Comparison of ENCODE assay signal across 19 cellular contexts in genomic region chr6:112470950-112471349, GRCh38.
A peak's percentile ranks its signal among the peaks of the same experiment; 100 is the strongest.
DNase-seq lines count a peak whose midpoint lies in the region; ATAC-seq and TF ChIP-seq lines count a peak whose summit lies in the region.
"Had no signal": no experiment of that assay in that cellular context is flagged by ENCODE, and none has a peak within 500 bp of the region (broad histone marks: within the 10 kb centered on the region; RNA-seq: fewer than 3 reads in every experiment).

No MANE protein-coding gene starts in this region.

- no peak overlapping the region for H3K4me3 ChIP-seq in BLaER1
- H3K4me3 ChIP-seq in IMR-90 (ENCODE audit: insufficient read depth, low read depth, low read length) = no peak overlapping the region
- H3K4me3 ChIP-seq in body of pancreas = no peak overlapping the region
- H3K4me3 ChIP-seq in trophoblast cell (ENCODE audit: low read depth, low read length) = no peak overlapping the region
- H3K4me3 ChIP-seq: MG63 had no signal

- H3K23ac ChIP-seq in IMR-90 (ENCODE audit: low read depth, low read length) (0 out of 2 replicates have a peak overlapping the region, but pooled peaks have one; percentile 31), trophoblast cell (ENCODE audit: low read length) (no peak overlapping the region)

- H3K27ac ChIP-seq in BLaER1 = no peak overlapping the region
- H3K27ac ChIP-seq in IMR-90 (ENCODE audit: insufficient read depth, low read length) = no peak overlapping the region
- no peak overlapping the region for H3K27ac ChIP-seq in body of pancreas
- H3K27ac ChIP-seq in trophoblast cell (ENCODE audit: low read depth, low read length) = no peak overlapping the region

- H3K79me1 ChIP-seq in IMR-90 (ENCODE audit: low read depth in 1 of 2, low read length in 2 of 2) = no peaks in the 10 kb centered on the region
- peaks cover 2% of the 10 kb centered on the region for H3K79me1 ChIP-seq in trophoblast cell (ENCODE audit: low read length)

- H3K18ac ChIP-seq in IMR-90 (ENCODE audit: low read depth, low read length) = peak overlapping the region; percentile 59; the same call in 1 of the 2 replicates
- no peak overlapping the region for H3K18ac ChIP-seq in trophoblast cell (ENCODE audit: low read length)

- no peak overlapping the region for H4K91ac ChIP-seq in IMR-90 (ENCODE audit: insufficient read depth, low read depth, low read length)
- no peak overlapping the region for H4K91ac ChIP-seq in trophoblast cell (ENCODE audit: low read depth, low read length)

- H2AK5ac ChIP-seq in IMR-90 (ENCODE audit: low read depth, low read length) (no peak overlapping the region), trophoblast cell (ENCODE audit: low read length) (no peak overlapping the region)

- H3K56ac ChIP-seq in IMR-90 (ENCODE audit: extremely low read depth, insufficient read depth, low read length) = no peak overlapping the region

- peak overlapping the region; percentile 15 for H2BK12ac ChIP-seq in trophoblast cell (ENCODE audit: low read length)

- DNase-seq in IMR-90 (no peak), body of pancreas (no peak), trophoblast cell (peak in 1 of 2 donors; percentile 21), NCI-H1930 (lab: John Stamatoyannopoulos, UW) (no peak), HuH-7.5 (ENCODE audit: low spot score) (no peak)
- DNase-seq: C1 segment of cervical spinal cord; GDM1; Karpas-422; MG63; NCI-H1092; NCI-H1436 treated with DMSO at 0.1 percent for 48 hours; NCI-H2029 treated with DMSO at 0.1 percent for 48 hours; NCI-H69; NK-92 treated with Interleukin-12 subunit alpha and Interleukin-12 subunit beta, amount 100 ng/mL, for 24 hours; SHP77 treated with DMSO at 0.1 percent for 48 hours; SK-N-SH had no signal

- 0 out of 2 replicates have a peak overlapping the region, but pooled peaks have one; percentile 49 for H2BK20ac ChIP-seq in IMR-90 (ENCODE audit: low read depth, low read length)

- CTCF ChIA-PET in IMR-90 (lab: Yijun Ruan, JAX) = no interaction called here

- H4K20me1 ChIP-seq in BLaER1 (no peaks in the 10 kb centered on the region), IMR-90 (ENCODE audit: insufficient read depth, low read length) (no peaks in the 10 kb centered on the region)

- H2BK5ac ChIP-seq in IMR-90 (ENCODE audit: low read depth, low read length, poor library complexity, severe bottlenecking) (no peak overlapping the region), trophoblast cell (ENCODE audit: low read depth, low read length, poor library complexity) (no peak overlapping the region)

- H3K9ac ChIP-seq in BLaER1 = no peak overlapping the region
- H3K9ac ChIP-seq in IMR-90 (ENCODE audit: low read depth, low read length) = no peak overlapping the region
- H3K9ac ChIP-seq in trophoblast cell (ENCODE audit: low read length) = no peak overlapping the region
- H3K9ac ChIP-seq: SK-N-SH had no signal

- in situ Hi-C loops in IMR-90 (cut with MboI; ENCODE audit: low sequenced_read_pairs) = no loop called here

- POLR2A ChIA-PET in IMR-90 (lab: Charles Lee; ENCODE audit: unreplicated experiment) = no interaction called here

- no peaks in the 10 kb centered on the region for H3K79me2 ChIP-seq in trophoblast cell (ENCODE audit: control insufficient read depth, insufficient read depth, low read length, poor library complexity)

- ATAC-seq in IMR-90 (ENCODE audit: low read depth) (no peak), body of pancreas (peak; percentile 62), HG02884 (IDR thresholded peaks at IDR 0.05; ENCODE audit: unreplicated experiment) (no peak), HG02885 (IDR thresholded peaks at IDR 0.05; ENCODE audit: poor library complexity, unreplicated experiment) (no peak)

- no peak overlapping the region for H2AK9ac ChIP-seq in IMR-90 (replicated peaks; ENCODE audit: low read depth, low read length, poor library complexity)

- H4K8ac ChIP-seq in IMR-90 (ENCODE audit: low read depth in 2 of 2, low read length in 2 of 2) (no peak overlapping the region), trophoblast cell (ENCODE audit: low read depth, low read length) (no peak overlapping the region)

- H3K9me3 ChIP-seq in BLaER1 = no peaks in the 10 kb centered on the region
- H3K9me3 ChIP-seq in IMR-90 (ENCODE audit: control insufficient read depth, insufficient read depth, low read length) = no peaks in the 10 kb centered on the region
- H3K9me3 ChIP-seq in body of pancreas = no peaks in the 10 kb centered on the region
- H3K9me3 ChIP-seq in trophoblast cell (ENCODE audit: insufficient read depth, low read depth, low read length) = no peaks in the 10 kb centered on the region
- H3K9me3 ChIP-seq: MG63, SK-N-SH had no signal

- TF ChIP-seq RAD21 in IMR-90 (IDR thresholded peaks at IDR 0.05; ENCODE audit: low read length) = no peak

- H3K36me3 ChIP-seq in BLaER1 (no peaks in the 10 kb centered on the region), IMR-90 (ENCODE audit: control insufficient read depth, insufficient read depth, low read length) (no peaks in the 10 kb centered on the region), body of pancreas (replicated peaks in 1 of 2; ENCODE audit: insufficient read depth in 1 of 2, low read depth in 2 of 2) (no peaks in the 10 kb centered on the region), trophoblast cell (ENCODE audit: control insufficient read depth in 1 of 2, insufficient read depth in 2 of 2, low read length in 2 of 2) (no peaks in the 10 kb centered on the region)
- H3K36me3 ChIP-seq: MG63 had no signal

- TF ChIP-seq CTCF in IMR-90 (conservative IDR thresholded peaks at IDR 0.05; ENCODE audit: low read depth, low read length) = no peak
- TF ChIP-seq CTCF in body of pancreas (IDR thresholded peaks at IDR 0.05) = no peak

- no CpG with 5 or more reads among the region's 1 CpG for WGBS in IMR-90 (ENCODE audit: extremely low coverage in 2 of 2, insufficient read length in 1 of 2), 2 experiments
- WGBS in body of pancreas, 2 donors = 29 to 52% methylated on average over 1 of the region's 1 CpG
- WGBS in trophoblast cell (ENCODE audit: extremely low coverage, insufficient coverage, insufficient read length) = no CpG with 5 or more reads among the region's 1 CpG

- H3K9me1 ChIP-seq in IMR-90 (ENCODE audit: insufficient read depth, low read length) = no peaks in the 10 kb centered on the region

- H2BK15ac ChIP-seq in IMR-90 (ENCODE audit: low read depth, low read length) = no peak overlapping the region

- peak overlapping the region; percentile 28; the same call in 1 of the 2 replicates for H3K4me2 ChIP-seq in BLaER1
- H3K4me2 ChIP-seq in IMR-90 (ENCODE audit: low read depth, low read length) = no peak overlapping the region
- H3K4me2 ChIP-seq in trophoblast cell (ENCODE audit: low read length) = no peak overlapping the region
- H3K4me2 ChIP-seq: SK-N-SH had no signal

- no peak overlapping the region for H4K5ac ChIP-seq in IMR-90 (ENCODE audit: low read depth, low read length)

- H3K14ac ChIP-seq in IMR-90 (replicated peaks; ENCODE audit: low read depth, low read length) = 0 out of 2 replicates have a peak overlapping the region, but pooled peaks have one; percentile 45
- no peak overlapping the region for H3K14ac ChIP-seq in trophoblast cell (ENCODE audit: low read length)

- dilution Hi-C loops in IMR-90 (cut with HindIII; ENCODE audit: low sequenced_read_pairs, unreplicated experiment) = no loop called here

- H3K27me3 ChIP-seq in BLaER1 (no peaks in the 10 kb centered on the region), IMR-90 (ENCODE audit: control insufficient read depth, insufficient read depth, low read length) (no peaks in the 10 kb centered on the region), body of pancreas (peaks cover 0 to 3% of the 10 kb centered on the region in 2 donors), trophoblast cell (ENCODE audit: insufficient read depth, low read length) (no peaks in the 10 kb centered on the region)
- H3K27me3 ChIP-seq: MG63 had no signal

- H3K4ac ChIP-seq in IMR-90 (ENCODE audit: low read depth, low read length) (0 out of 2 replicates have a peak overlapping the region, but pooled peaks have one; percentile 22), trophoblast cell (ENCODE audit: low read depth, low read length) (no peak overlapping the region)

- no peak overlapping the region for H2AFZ ChIP-seq in IMR-90 (replicated peaks; ENCODE audit: low read length, poor library complexity)
- H2AFZ ChIP-seq in trophoblast cell (ENCODE audit: insufficient read depth, low read length, poor library complexity) = no peak overlapping the region

- H4K12ac ChIP-seq in trophoblast cell (ENCODE audit: low read depth, low read length) = no peak overlapping the region

- H2BK120ac ChIP-seq in IMR-90 (ENCODE audit: low read depth, low read length) (0 out of 2 replicates have a peak overlapping the region, but pooled peaks have one; percentile 9), trophoblast cell (ENCODE audit: insufficient read depth, low read length, poor library complexity) (no peak overlapping the region)

- BruUV-seq in IMR-90 (replicated peaks; lab: Mats Ljungman, UMichigan) = no TSS peak

- TF ChIP-seq POLR2A in IMR-90 (IDR thresholded peaks at IDR 0.05; ENCODE audit: low read depth, low read length) (no peak), body of pancreas (IDR thresholded peaks at IDR 0.05) (no peak)

- intact Hi-C loops in IMR-90 (cut with micrococcal nuclease) = no loop called here
- intact Hi-C loops in body of pancreas (cut with DNase I) = no loop called here

- H3K4me1 ChIP-seq in BLaER1 (peaks cover 14% of the 10 kb centered on the region), IMR-90 (ENCODE audit: control insufficient read depth, insufficient read depth, low read length) (peaks cover 11% of the 10 kb centered on the region), body of pancreas (peaks cover 9% of the 10 kb centered on the region), trophoblast cell (ENCODE audit: control insufficient read depth in 1 of 2, insufficient read depth in 2 of 2, low read length in 2 of 2) (peaks cover 2 to 3% of the 10 kb centered on the region in 2 experiments)

TF ChIP-seq in IMR-90, 13 proteins besides CTCF, POLR2A, EP300 and RAD21 (continues in another document):
- TF ChIP-seq ELK1 (IDR thresholded peaks at IDR 0.05; ENCODE audit: borderline replicate concordance, low read depth, low read length) (no peak), MAFK (IDR thresholded peaks at IDR 0.05; ENCODE audit: low read depth, low read length) (no peak)
